ENCODE assay signal across 12 cellular contexts in the genomic region with DNA sequence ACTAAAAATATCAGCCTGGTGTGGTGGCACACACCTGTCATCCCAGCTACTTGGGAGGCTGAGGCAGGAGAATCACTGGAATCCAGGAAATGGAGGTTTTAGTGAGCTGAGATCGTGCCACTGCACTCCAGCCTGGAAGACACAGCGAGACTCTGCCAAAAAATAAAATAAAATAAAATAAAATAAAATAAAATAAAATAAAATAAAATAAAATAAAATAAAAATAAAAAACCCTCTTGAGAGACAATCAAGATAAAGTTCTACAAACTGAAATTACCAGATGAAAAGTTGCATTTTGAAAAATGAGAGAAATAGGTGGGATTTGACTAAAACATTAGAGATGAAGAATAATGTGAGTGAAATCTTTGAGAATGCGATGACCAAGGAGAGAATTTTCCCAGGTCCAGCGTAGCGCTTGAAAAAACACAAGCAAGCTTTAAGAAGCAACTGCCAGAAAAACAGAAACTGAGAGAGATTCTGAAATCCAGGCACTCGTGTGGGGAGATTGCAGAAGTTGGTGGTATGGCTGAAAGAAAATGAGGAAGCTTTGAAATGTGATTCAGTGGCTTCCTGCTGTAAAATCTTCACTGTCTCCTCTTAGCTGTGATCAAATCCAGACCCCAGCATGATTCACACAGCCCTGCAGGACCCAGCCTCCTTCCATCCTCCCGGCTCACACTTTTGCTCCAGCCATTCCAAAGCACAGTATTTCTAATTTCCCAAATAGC. TPM values are rescaled to one million over a fixed set of nuclear protein-coding genes. Genes with fewer than 3 reads are reported as not detected.
DNase-seq lines count a peak whose midpoint lies in the region; ATAC-seq and TF ChIP-seq lines count a peak whose summit lies in the region.
"Had no signal": no experiment of that assay in that cellular context is flagged by ENCODE, and none has a peak within 500 bp of the region (broad histone marks: within the 10 kb centered on the region; RNA-seq: fewer than 3 reads in every experiment).

No MANE protein-coding gene starts in this region.

- peaks cover 7% of the 10 kb centered on the region for H3K4me1 ChIP-seq in NT2/D1 (ENCODE audit: insufficient read depth, insufficient read length)

- peak overlapping the region; percentile 23 for H3K9ac ChIP-seq in NT2/D1 (ENCODE audit: insufficient read length, low read depth)

- H3K36me3 ChIP-seq in NT2/D1 (ENCODE audit: insufficient read depth, insufficient read length, low read length) = no peaks in the 10 kb centered on the region

- H3K9me3 ChIP-seq in NT2/D1 (ENCODE audit: insufficient read depth, low read length) = peaks cover 3% of the 10 kb centered on the region; the same call in 1 of the 2 replicates

- peaks cover 17% of the 10 kb centered on the region for H3K27me3 Mint-ChIP-seq in stimulated activated memory B cell treated with anti-CD40 and anti-IgM and Interleukin-4, amounts not matched to agents 10 μg/mL and 1 μg/mL and 100 μg/mL, for 72 hours

- H3K27ac Mint-ChIP-seq in stimulated activated memory B cell treated with anti-CD40 and anti-IgM and Interleukin-4, amounts not matched to agents 10 μg/mL and 1 μg/mL and 100 μg/mL, for 72 hours = peak overlapping the region; percentile 4

- no peaks in the 10 kb centered on the region for H3K36me3 Mint-ChIP-seq in stimulated activated memory B cell treated with anti-CD40 and anti-IgM and Interleukin-4, amounts not matched to agents 10 μg/mL and 1 μg/mL and 100 μg/mL, for 72 hours

- TF ChIP-seq CTCF in GM12865 (IDR thresholded peaks at IDR 0.05; ENCODE audit: insufficient read depth, low read depth, low read length, missing control alignments) (no peak), fibroblast of the aortic adventitia (IDR thresholded peaks at IDR 0.05; ENCODE audit: insufficient read depth, low read length) (no peak)

- H3K4me1 Mint-ChIP-seq in stimulated activated memory B cell treated with anti-CD40 and anti-IgM and Interleukin-4, amounts not matched to agents 10 μg/mL and 1 μg/mL and 100 μg/mL, for 72 hours = peaks cover 30% of the 10 kb centered on the region

- H3K27me3 ChIP-seq in NT2/D1 (ENCODE audit: insufficient read depth, insufficient read length) = peaks cover 5% of the 10 kb centered on the region

- peak; percentile 83 for ATAC-seq in stimulated activated memory B cell treated with anti-CD40 and anti-IgM and Interleukin-4, amounts not matched to agents 10 μg/mL and 1 μg/mL and 100 μg/mL, for 72 hours
- ATAC-seq: left colon had no signal

- H3K4me3 ChIP-seq in GM12865 (ENCODE audit: low read depth, low read length) = no peak overlapping the region
- no peak overlapping the region for H3K4me3 ChIP-seq in NT2/D1 (ENCODE audit: insufficient read length, low read depth)
- H3K4me3 ChIP-seq in fibroblast of the aortic adventitia (ENCODE audit: low read depth, low read length) = no peak overlapping the region

- peaks cover 6% of the 10 kb centered on the region for H3K9me3 Mint-ChIP-seq in stimulated activated memory B cell treated with anti-CD40 and anti-IgM and Interleukin-4, amounts not matched to agents 10 μg/mL and 1 μg/mL and 100 μg/mL, for 72 hours

- DNase-seq in GM12865 (ENCODE audit: low read depth) = peak; percentile 18
- DNase-seq in NT2/D1 (ENCODE audit: low read depth, low spot score) = no peak
- DNase-seq in fibroblast of the aortic adventitia (ENCODE audit: low read depth) = peak; percentile 31
- DNase-seq in dedifferentiated amniotic fluid mesenchymal stem cell (ENCODE audit: extremely low spot score) = no peak
- no peak for DNase-seq in DMS 273 treated with DMSO at 0.1 percent for 48 hours (lab: John Stamatoyannopoulos, UW)
- no peak for DNase-seq in DMS153 treated with DMSO at 0.1 percent for 48 hours (lab: John Stamatoyannopoulos, UW; ENCODE audit: unreplicated experiment)
- DNase-seq: effector CD8-positive, alpha-beta T cell; left colon had no signal

- no peak overlapping the region for H3K4me3 Mint-ChIP-seq in stimulated activated memory B cell treated with anti-CD40 and anti-IgM and Interleukin-4, amounts not matched to agents 10 μg/mL and 1 μg/mL and 100 μg/mL, for 72 hours

RNA-seq across cellular contexts. Expression of gene CD300E, which starts 8.1 kb away (rescaled TPM):
- total RNA-seq in fibroblast of the aortic adventitia (ENCODE audit: low replicate concordance) = not detected in 2 replicates
- total RNA-seq: LHCN-M2, RPMI7951 had no signal

RNA-seq across cellular contexts. Expression of gene CD300LD, which starts 39.5 kb away (rescaled TPM):
- not detected in 2 replicates for total RNA-seq in fibroblast of the aortic adventitia (ENCODE audit: low replicate concordance)
- total RNA-seq: left colon, LHCN-M2, RPMI7951, ureter had no signal

Comparison
In these comparisons a context has a peak if more than half of its experiments do, and no peak if none do; other contexts are left out.
1. DNase-seq: peak in GM12865 (single experiment) and fibroblast of the aortic adventitia (single experiment); none in NT2/D1 (single experiment), dedifferentiated amniotic fluid mesenchymal stem cell (single experiment), DMS 273 treated with DMSO at 0.1 percent for 48 hours (single experiment) and DMS153 treated with DMSO at 0.1 percent for 48 hours (single experiment).